10 cellular contexts compared by ENCODE assay signal in the genomic region with DNA sequence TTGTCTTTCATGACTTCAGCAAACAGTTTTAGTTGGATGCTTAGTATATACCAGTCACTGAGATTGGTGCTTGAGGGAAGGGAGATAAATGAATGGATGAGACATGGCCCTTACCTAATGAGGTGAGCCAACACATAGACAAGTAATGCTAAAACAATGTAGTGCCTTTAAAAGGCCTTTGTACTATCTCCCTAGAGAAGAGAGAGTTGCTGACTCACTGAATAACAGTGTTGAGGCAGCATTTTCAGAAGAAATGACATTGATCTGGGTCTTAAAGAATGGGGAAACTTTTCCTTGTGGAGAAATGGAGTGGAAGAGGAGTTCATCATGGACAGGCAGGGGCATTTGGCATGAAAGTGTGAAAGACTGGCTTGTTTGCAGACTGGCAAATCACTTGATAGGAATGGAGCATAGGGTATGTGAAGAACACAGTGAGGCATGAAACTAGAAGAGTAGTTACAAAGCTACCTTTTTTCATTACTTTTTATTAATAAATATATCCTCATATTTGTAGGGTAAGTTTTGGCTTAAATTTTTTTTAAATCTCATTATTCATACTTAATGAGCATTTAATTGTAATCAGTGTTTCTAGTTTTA.
DNase-seq lines count a peak whose midpoint lies in the region; ATAC-seq and TF ChIP-seq lines count a peak whose summit lies in the region.
"Had no signal": no experiment of that assay in that cellular context is flagged by ENCODE, and none has a peak within 500 bp of the region (broad histone marks: within the 10 kb centered on the region; RNA-seq: fewer than 3 reads in every experiment).

No MANE protein-coding gene starts in this region.

- DNase-seq in HK-2 (ENCODE audit: unreplicated experiment) (peak; percentile 36), SW480 (ENCODE audit: low spot score) (peak; percentile 53), fibroblast of pulmonary artery (ENCODE audit: low read depth) (peak; percentile 76), skeletal muscle cell (ENCODE audit: low read depth) (peak; percentile 72), NCI-H146 treated with DMSO at 0.1 percent for 48 hours (lab: John Stamatoyannopoulos, UW; ENCODE audit: unreplicated experiment) (no peak), amniotic stem cell (lab: John Stamatoyannopoulos, UW) (no peak), NCI-H187 (lab: John Stamatoyannopoulos, UW) (no peak), T-cell (no peak)
- DNase-seq: activated naive CD4-positive, alpha-beta T cell; foreskin melanocyte had no signal

- TF ChIP-seq CTCF in fibroblast of pulmonary artery (IDR thresholded peaks at IDR 0.05; ENCODE audit: low read length, missing control alignments) = no peak

- no peak for ATAC-seq in T-cell (replicated peaks in 1 of 4)

- H3K4me3 ChIP-seq in fibroblast of pulmonary artery (replicated peaks; ENCODE audit: low read depth, low read length) (no peak overlapping the region), skeletal muscle cell (ENCODE audit: low read depth, low read length) (no peak overlapping the region)

- POLR2A ChIA-PET in T-cell (lab: Charles Lee) = no interaction called here

- no peaks in the 10 kb centered on the region for H3K27me3 Mint-ChIP-seq in T-cell

- H3K4me3 Mint-ChIP-seq in T-cell = no peak overlapping the region

- H3K36me3 Mint-ChIP-seq in T-cell = peaks cover 24% of the 10 kb centered on the region

- peak overlapping the region in 1 of 2 donors; percentile 2 for H3K27ac Mint-ChIP-seq in T-cell

- H3K9me3 Mint-ChIP-seq in T-cell = peaks cover 4 to 11% (median 5%) of the 10 kb centered on the region in 3 donors

- H3K4me1 Mint-ChIP-seq in T-cell = peaks cover 53 to 62% (median 55%) of the 10 kb centered on the region in 3 donors

- CTCF ChIA-PET in T-cell (lab: Charles Lee) = interaction anchor here in 1 of 2 donors (0.6 kb wide), 1 partner anchor 78 kb away, joined by 4 read pairs; no protein-coding TSS in a partner anchor

Comparison
In these comparisons a context has a peak if more than half of its experiments do, and no peak if none do; other contexts are left out.
1. DNase-seq: peak in HK-2 (single experiment), SW480 (single experiment), fibroblast of pulmonary artery (single experiment) and skeletal muscle cell (single experiment); none in NCI-H146 treated with DMSO at 0.1 percent for 48 hours (single experiment), amniotic stem cell (single experiment), NCI-H187 (0 of 2) and T-cell (0 of 34).